ENCODE assay signal across 19 cellular contexts in genomic region chr5:15914603-15915002, GRCh38.
A peak's percentile ranks its signal among the peaks of the same experiment; 100 is the strongest.
DNase-seq lines count a peak whose midpoint lies in the region; ATAC-seq and TF ChIP-seq lines count a peak whose summit lies in the region.
"Had no signal": no experiment of that assay in that cellular context is flagged by ENCODE, and none has a peak within 500 bp of the region (broad histone marks: within the 10 kb centered on the region; RNA-seq: fewer than 3 reads in every experiment).

No MANE protein-coding gene starts in this region.

- no peaks in the 10 kb centered on the region for H3K27me3 ChIP-seq in lower lobe of right lung (ENCODE audit: low read depth)
- H3K27me3 ChIP-seq: Peyer's patch, uterus had no signal

- intact Hi-C loops in lower lobe of right lung (cut with DNase I) (no loop called here), posterior cingulate gyrus (cut with DNase I) (no loop called here)

- no peak overlapping the region for H3K27ac ChIP-seq in lower lobe of right lung
- H3K27ac ChIP-seq: Peyer's patch had no signal

- CTCF ChIA-PET in GM10248 (lab: Yijun Ruan, JAX) = no interaction called here

- H3K9me3 ChIP-seq in lower lobe of right lung = no peaks in the 10 kb centered on the region
- H3K9me3 ChIP-seq: Peyer's patch, uterus had no signal

- no peaks in the 10 kb centered on the region for H3K4me1 ChIP-seq in lower lobe of right lung
- H3K4me1 ChIP-seq: Peyer's patch, uterus had no signal

- no peaks in the 10 kb centered on the region for H3K36me3 ChIP-seq in lower lobe of right lung
- H3K36me3 ChIP-seq: Peyer's patch, uterus had no signal

- ATAC-seq in lower lobe of right lung = no peak
- ATAC-seq in HG03095 (IDR thresholded peaks at IDR 0.05; ENCODE audit: unreplicated experiment) = no peak
- ATAC-seq: natural killer cell treated with Interleukin-12 subunit alpha and Interleukin-12 subunit beta and Interleukin-15 and Interleukin-18, amount 100 ng/mL, for 72 hours had no signal

- H3K4me3 ChIP-seq in fibroblast of mammary gland (ENCODE audit: control insufficient read depth, low read depth, low read length) (peak overlapping the region; percentile 5), lower lobe of right lung (peak overlapping the region; percentile 35)
- H3K4me3 ChIP-seq: Peyer's patch had no signal

- TF ChIP-seq CTCF in AG09319 (IDR thresholded peaks at IDR 0.05; ENCODE audit: low read depth, low read length) (no peak), fibroblast of mammary gland (conservative IDR thresholded peaks at IDR 0.05; ENCODE audit: control insufficient read depth, insufficient read depth, low read depth, low read length) (no peak), lower lobe of right lung (IDR thresholded peaks at IDR 0.05) (no peak), GM10248 (IDR thresholded peaks at IDR 0.05; ENCODE audit: control extremely low read depth, extremely low read depth, low read depth, missing control alignments) (no peak)

- POLR2A ChIA-PET in GM10248 (lab: Yijun Ruan, JAX) = no interaction called here

- peak; percentile 16 for DNase-seq in AG09319 (ENCODE audit: extremely low read depth, low read depth)
- peak; percentile 4 for DNase-seq in LoVo (ENCODE audit: low spot score)
- DNase-seq in fibroblast of mammary gland (ENCODE audit: low read depth) = peak; percentile 63
- DNase-seq in lower lobe of right lung = no peak
- DNase-seq in posterior cingulate gyrus = no peak
- no peak for DNase-seq in ecto neural progenitor cell (ENCODE audit: low spot score)
- DNase-seq in GM10248 (ENCODE audit: extremely low spot score) = no peak
- DNase-seq: activated CD4-positive, alpha-beta memory T cell treated with anti-CD3 and anti-CD28 coated beads, Interleukin-2, amount 10 ng/mL, durations not matched to agents 7 days and 5 days; activated T-cell treated with anti-CD3 and anti-CD28 coated beads, Interleukin-2, amount 50 U/mL, for 48 hours; AML-193; foreskin melanocyte; GF-D8; H7; NCI-H2107; Peyer's patch; stimulated activated naive CD4-positive, alpha-beta T cell; uterus had no signal

Comparison
In these comparisons a context has a peak if more than half of its experiments do, and no peak if none do; other contexts are left out.
1. DNase-seq: peak in AG09319 (single experiment), LoVo (single experiment) and fibroblast of mammary gland (single experiment); none in lower lobe of right lung (single experiment), posterior cingulate gyrus (0 of 10), ecto neural progenitor cell (single experiment) and GM10248 (single experiment).